In genomic region chr11:123197711-123198110, GRCh38 we compare ENCODE assay signal across 11 cellular contexts. TPM values are rescaled to one million over a fixed set of nuclear protein-coding genes. Genes with fewer than 3 reads are reported as not detected.
A peak's percentile ranks its signal among the peaks of the same experiment; 100 is the strongest.
DNase-seq lines count a peak whose midpoint lies in the region; ATAC-seq and TF ChIP-seq lines count a peak whose summit lies in the region.
"Had no signal": no experiment of that assay in that cellular context is flagged by ENCODE, and none has a peak within 500 bp of the region (broad histone marks: within the 10 kb centered on the region; RNA-seq: fewer than 3 reads in every experiment).

No MANE protein-coding gene starts in this region.

- no peak overlapping the region for H2BK5ac ChIP-seq in mesendoderm (ENCODE audit: low read length)

- H3K4ac ChIP-seq in mesendoderm (ENCODE audit: low read depth, low read length): no peak overlapping the region

- no peak overlapping the region for H3K23ac ChIP-seq in mesendoderm (ENCODE audit: low read length)

- POLR2A ChIA-PET in HEK293 (lab: Yijun Ruan, JAX): no interaction called here

- H3K79me2 ChIP-seq in mesendoderm (ENCODE audit: control insufficient read depth, insufficient read depth, low read length): peaks cover 15% of the 10 kb centered on the region

- H3K9ac ChIP-seq in mesendoderm (ENCODE audit: low read length): no peak overlapping the region

- H4K8ac ChIP-seq in mesendoderm (ENCODE audit: low read depth, low read length): no peak overlapping the region

- no peak overlapping the region for H3K4me2 ChIP-seq in mesendoderm (ENCODE audit: low read length)

- peaks cover 5% of the 10 kb centered on the region for H3K4me1 Mint-ChIP-seq in activated T-helper 1 cell treated with anti-CD3 and anti-CD28 coated beads, Interleukin-12 subunit alpha, Interleukin-12 subunit beta, Interleukin-2, Interleukin-4 antibody, amounts not matched to agents 30 ng/mL and 10 ng/mL and 1 ng/mL, durations not matched to agents 14 hours and 24 hours and 36 hours (ENCODE audit: low read depth)

- H4K5ac ChIP-seq in mesendoderm (ENCODE audit: low read length): no peak overlapping the region

- no peak overlapping the region for H2BK15ac ChIP-seq in mesendoderm (replicated peaks; ENCODE audit: low read depth)

- peaks cover 80% of the 10 kb centered on the region for H3K27me3 Mint-ChIP-seq in activated T-helper 1 cell treated with anti-CD3 and anti-CD28 coated beads, Interleukin-12 subunit alpha, Interleukin-12 subunit beta, Interleukin-2, Interleukin-4 antibody, amounts not matched to agents 30 ng/mL and 10 ng/mL and 1 ng/mL, durations not matched to agents 14 hours and 24 hours and 36 hours (ENCODE audit: insufficient read depth)

- no peak overlapping the region for H3K4me3 Mint-ChIP-seq in activated T-helper 1 cell treated with anti-CD3 and anti-CD28 coated beads, Interleukin-12 subunit alpha, Interleukin-12 subunit beta, Interleukin-2, Interleukin-4 antibody, amounts not matched to agents 30 ng/mL and 10 ng/mL and 1 ng/mL, durations not matched to agents 14 hours and 24 hours and 36 hours

- CTCF ChIA-PET in HEK293 (lab: Yijun Ruan, JAX): no interaction called here

- no peaks in the 10 kb centered on the region for H3K27me3 ChIP-seq in mesendoderm (ENCODE audit: insufficient read depth, low read length, poor library complexity)
- H3K27me3 ChIP-seq: ovary, thyroid gland had no signal

- no peak overlapping the region for H3K56ac ChIP-seq in mesendoderm (ENCODE audit: low read length)

- H3K27ac Mint-ChIP-seq in activated T-helper 1 cell treated with anti-CD3 and anti-CD28 coated beads, Interleukin-12 subunit alpha, Interleukin-12 subunit beta, Interleukin-2, Interleukin-4 antibody, amounts not matched to agents 30 ng/mL and 10 ng/mL and 1 ng/mL, durations not matched to agents 14 hours and 24 hours and 36 hours: no peak overlapping the region

- H3K36me3 ChIP-seq in HEK293 (ENCODE audit: control insufficient read depth in 2 of 2, insufficient read depth in 1 of 2, low read length in 2 of 2) (no peaks in the 10 kb centered on the region), mesendoderm (ENCODE audit: control insufficient read depth, insufficient read depth, low read length) (no peaks in the 10 kb centered on the region)
- H3K36me3 ChIP-seq: esophagus muscularis mucosa, left lung, ovary, thyroid gland had no signal

- H3K27ac ChIP-seq in HEK293 (ENCODE audit: extremely low read depth, low read depth, low read length): no peak overlapping the region
- H3K27ac ChIP-seq in mesendoderm (ENCODE audit: low read depth, low read length): no peak overlapping the region
- H3K27ac ChIP-seq: esophagus muscularis mucosa, left lung, ovary, thyroid gland had no signal

- H2BK120ac ChIP-seq in mesendoderm (ENCODE audit: low read depth, low read length): peak overlapping the region; percentile 30

- H3K4me1 ChIP-seq in HEK293 (ENCODE audit: control insufficient read depth, insufficient read depth, low read length) (no peaks in the 10 kb centered on the region; the same call in 1 of the 2 replicates), mesendoderm (ENCODE audit: control insufficient read depth, low read depth, low read length) (peaks cover 16% of the 10 kb centered on the region)

- peak; percentile 20 for DNase-seq in COLO829 (ENCODE audit: low spot score)
- peak; percentile 33 for DNase-seq in amniotic stem cell (lab: John Stamatoyannopoulos, UW)
- peak; percentile 32 for DNase-seq in mesendoderm
- DNase-seq in globus pallidus (ENCODE audit: low spot score): no peak
- no peak for DNase-seq in activated T-helper 1 cell treated with anti-CD3 and anti-CD28 coated beads, Interleukin-12 subunit alpha, Interleukin-12 subunit beta, Interleukin-2, Interleukin-4 antibody, amounts not matched to agents 30 ng/mL and 10 ng/mL and 1 ng/mL, durations not matched to agents 14 hours and 24 hours and 36 hours (ENCODE audit: low spot score)
- DNase-seq: left lung, ovary, thyroid gland had no signal

- no peak overlapping the region for H2AK5ac ChIP-seq in mesendoderm (ENCODE audit: low read length)

- H3K4me3 ChIP-seq in HEK293 (ENCODE audit: low read depth, low read length) (no peak overlapping the region), mesendoderm (ENCODE audit: low read length) (no peak overlapping the region)
- H3K4me3 ChIP-seq: esophagus muscularis mucosa, left lung, ovary, thyroid gland had no signal

- no peak for ATAC-seq in HG02981 (IDR thresholded peaks at IDR 0.05; ENCODE audit: unreplicated experiment)
- ATAC-seq: left lung had no signal

- WGBS in mesendoderm (ENCODE audit: extremely low coverage, insufficient coverage, low lambda C conversion rate): no CpG with 5 or more reads among the region's 4 CpGs

- no peak for TF ChIP-seq CTCF in HEK293 (tag by site-specific recombination; IDR thresholded peaks at IDR 0.05)

- intact Hi-C loops in activated T-helper 1 cell treated with anti-CD3 and anti-CD28 coated beads, Interleukin-12 subunit alpha, Interleukin-12 subunit beta, Interleukin-2, Interleukin-4 antibody, amounts not matched to agents 30 ng/mL and 10 ng/mL and 1 ng/mL, durations not matched to agents 14 hours and 24 hours and 36 hours (cut with micrococcal nuclease): no loop called here

- no peak overlapping the region for H3K18ac ChIP-seq in mesendoderm (ENCODE audit: low read length)

- H3K9me3 Mint-ChIP-seq in activated T-helper 1 cell treated with anti-CD3 and anti-CD28 coated beads, Interleukin-12 subunit alpha, Interleukin-12 subunit beta, Interleukin-2, Interleukin-4 antibody, amounts not matched to agents 30 ng/mL and 10 ng/mL and 1 ng/mL, durations not matched to agents 14 hours and 24 hours and 36 hours: no peaks in the 10 kb centered on the region

- H3K9me3 ChIP-seq in HEK293 (ENCODE audit: control insufficient read depth, insufficient read depth, low read depth, low read length): no peaks in the 10 kb centered on the region
- H3K9me3 ChIP-seq: esophagus muscularis mucosa, left lung, ovary, thyroid gland had no signal

- peaks cover 10% of the 10 kb centered on the region for H3K79me1 ChIP-seq in mesendoderm (ENCODE audit: low read length)

- H3K36me3 Mint-ChIP-seq in activated T-helper 1 cell treated with anti-CD3 and anti-CD28 coated beads, Interleukin-12 subunit alpha, Interleukin-12 subunit beta, Interleukin-2, Interleukin-4 antibody, amounts not matched to agents 30 ng/mL and 10 ng/mL and 1 ng/mL, durations not matched to agents 14 hours and 24 hours and 36 hours (ENCODE audit: low read depth): no peaks in the 10 kb centered on the region

TF ChIP-seq in HEK293, 187 proteins besides CTCF, POLR2A, EP300 and RAD21:
- TF ChIP-seq ZNF416 (tag by site-specific recombination; IDR thresholded peaks at IDR 0.05) (no peak), ZFHX2 (tag by site-specific recombination; conservative IDR thresholded peaks at IDR 0.05) (peak; percentile 49), KLF9 (tag by site-specific recombination; IDR thresholded peaks at IDR 0.05; ENCODE audit: low read depth) (no peak), ZNF624 (tag by site-specific recombination; IDR thresholded peaks at IDR 0.05) (no peak), ZBTB1 (tag by site-specific recombination; IDR thresholded peaks at IDR 0.05) (no peak), ZSCAN5A (tag by site-specific recombination; IDR thresholded peaks at IDR 0.05) (no peak)

RNA-seq across cellular contexts. Expression of gene CLMP, which starts 2.7 kb away (rescaled TPM):
- 35.1 TPM for polyA plus RNA-seq in mesendoderm (2013, experiment 1 of 2)
- 38.9 TPM for polyA plus RNA-seq in mesendoderm (2013, experiment 2 of 2)
- total RNA-seq in activated T-helper 1 cell treated with anti-CD3 and anti-CD28 coated beads, Interleukin-12 subunit alpha, Interleukin-12 subunit beta, Interleukin-2, Interleukin-4 antibody, amounts not matched to agents 30 ng/mL and 10 ng/mL and 1 ng/mL, durations not matched to agents 14 hours and 24 hours and 36 hours: not detected in 2 replicates

Comparison
In these comparisons a context has a peak if more than half of its experiments do, and no peak if none do; other contexts are left out.
1. DNase-seq: peak in COLO829 (single experiment), amniotic stem cell (single experiment) and mesendoderm (single experiment); none in globus pallidus (single experiment) and activated T-helper 1 cell treated with anti-CD3 and anti-CD28 coated beads, Interleukin-12 subunit alpha, Interleukin-12 subunit beta, Interleukin-2, Interleukin-4 antibody, amounts not matched to agents 30 ng/mL and 10 ng/mL and 1 ng/mL, durations not matched to agents 14 hours and 24 hours and 36 hours (single experiment).